2 cellular contexts compared by ENCODE assay signal in genomic region chr19:21423057-21424041, GRCh38.
A peak's percentile ranks its signal among the peaks of the same experiment; 100 is the strongest.
TF ChIP-seq lines count a peak whose summit lies in the region.

No MANE protein-coding gene starts in this region.

TF ChIP-seq in A549, 52 proteins besides CTCF, POLR2A, EP300 and RAD21:
- TF ChIP-seq MAFK (IDR thresholded peaks at IDR 0.05; ENCODE audit: partially characterized antibody) (peak; percentile 59), FOSL2 (IDR thresholded peaks at IDR 0.05) (no peak), FOSL2 (CRISPR knock-in tag; IDR thresholded peaks at IDR 0.05) (no peak), GATA3 (IDR thresholded peaks at IDR 0.05; ENCODE audit: borderline replicate concordance) (no peak)
TF ChIP-seq in A549: peak in this region for 1.

TF ChIP-seq in H1, 55 proteins besides CTCF, POLR2A, EP300 and RAD21:
- TF ChIP-seq ZNF274 (IDR thresholded peaks at IDR 0.05; ENCODE audit: borderline replicate concordance, extremely low read depth, low read length): peak; percentile 72
- no peak for TF ChIP-seq YY1 (IDR thresholded peaks at IDR 0.05; ENCODE audit: low read depth, low read length)
